Comparison of ENCODE assay signal across 11 cellular contexts in genomic region chr7:135923700-135924261, GRCh38. TPM values are rescaled to one million over a fixed set of nuclear protein-coding genes. Genes with fewer than 3 reads are reported as not detected.
DNase-seq lines count a peak whose midpoint lies in the region; ATAC-seq, FAIRE-seq and TF ChIP-seq lines count a peak whose summit lies in the region.
"Had no signal": no experiment of that assay in that cellular context is flagged by ENCODE, and none has a peak within 500 bp of the region (broad histone marks: within the 10 kb centered on the region; RNA-seq: fewer than 3 reads in every experiment).

No MANE protein-coding gene starts in this region.

- TF ChIP-seq CTCF in A549 (IDR thresholded peaks at IDR 0.05), result no peak
- no peak for TF ChIP-seq CTCF in HFF-Myc (IDR thresholded peaks at IDR 0.05; ENCODE audit: low read depth, low read length, missing control alignments)
- no peak for TF ChIP-seq CTCF in WTC11 (IDR thresholded peaks at IDR 0.05)

- H3K4me3 Mint-ChIP-seq in WTC11, result no peak overlapping the region
- no peak overlapping the region for H3K4me3 Mint-ChIP-seq in CD8-positive, alpha-beta memory T cell
- H3K4me3 Mint-ChIP-seq: CD4-positive, alpha-beta T cell had no signal

- H3K9me3 ChIP-seq in A549, result no peaks in the 10 kb centered on the region
- no peaks in the 10 kb centered on the region for H3K9me3 ChIP-seq in CD8-positive, alpha-beta memory T cell (ENCODE audit: low read length)

- FAIRE-seq in A549 (lab: Jason Lieb, UNC), result peak; percentile 13

- peak overlapping the region; percentile 62 to 80 for H3K27ac ChIP-seq in A549
- no peak overlapping the region for H3K27ac ChIP-seq in CD8-positive, alpha-beta memory T cell (ENCODE audit: low read depth, low read length)

- H3K27me3 Mint-ChIP-seq in WTC11 (ENCODE audit: low read depth), result no peaks in the 10 kb centered on the region
- no peaks in the 10 kb centered on the region for H3K27me3 Mint-ChIP-seq in CD8-positive, alpha-beta memory T cell
- H3K27me3 Mint-ChIP-seq: CD4-positive, alpha-beta T cell had no signal

- H3K36me3 ChIP-seq in CD8-positive, alpha-beta memory T cell (ENCODE audit: insufficient read depth, low read length), result peaks cover 12% of the 10 kb centered on the region

- peak overlapping the region; percentile 56 for H3K4me2 ChIP-seq in A549

- H3K27ac Mint-ChIP-seq in WTC11, result peak overlapping the region; percentile 63; the same call in 1 of the 2 replicates
- H3K27ac Mint-ChIP-seq in CD8-positive, alpha-beta memory T cell, result peak overlapping the region in 1 of 8 donors; percentile 51
- H3K27ac Mint-ChIP-seq: CD4-positive, alpha-beta T cell had no signal

- POLR2A ChIA-PET in A549 (lab: Yijun Ruan, JAX), result interaction anchor here (0.8 to 1.2 kb wide), 2 partner anchors 44 to 261 kb away, joined by 3 read pairs; no protein-coding TSS in a partner anchor
- POLR2A ChIA-PET in WTC11 (lab: Charles Lee), result no interaction called here
- POLR2A ChIA-PET in CD8-positive, alpha-beta memory T cell (lab: Charles Lee), result no interaction called here

- 32% methylated on average over 4 of the region's 4 CpGs for WGBS in A549 (ENCODE audit: missing lambda C conversion rate)

- no peak for TF ChIP-seq RAD21 in A549 (conservative IDR thresholded peaks at IDR 0.05 in 1 of 2, IDR thresholded peaks at IDR 0.05 in 1 of 2)

- H3K9me3 Mint-ChIP-seq in WTC11, result peaks cover 4% of the 10 kb centered on the region; the same call in 1 of the 2 replicates
- no peaks in the 10 kb centered on the region for H3K9me3 Mint-ChIP-seq in CD8-positive, alpha-beta memory T cell

- DNase-seq in A549 (ENCODE audit: low read depth in 1 of 2, low spot score in 1 of 2), result peak; percentile 87 to 90
- DNase-seq in HFF-Myc (ENCODE audit: extremely low read depth, low read depth), result peak; percentile 75
- no peak for DNase-seq in WTC11 (ENCODE audit: low spot score)
- DNase-seq in glomerular endothelial cell (ENCODE audit: extremely low read depth, low read depth, low spot score), result peak; percentile 87
- no peak for DNase-seq in activated gamma-delta T cell (lab: John Stamatoyannopoulos, UW)
- DNase-seq in stimulated activated CD4-positive, alpha-beta T cell treated with anti-CD3 and anti-CD28 coated beads, Interleukin-4, amount 100 ng/mL, for 1 hour, result no peak
- no peak for DNase-seq in CD8-positive, alpha-beta memory T cell
- DNase-seq: activated CD4-positive, alpha-beta T cell treated with anti-CD3 and anti-CD28 coated beads, Interleukin-2, amount 50 U/mL, for 1 hour; CD4-positive, alpha-beta T cell; cortex of kidney had no signal

- TF ChIP-seq EP300 in A549 (IDR thresholded peaks at IDR 0.05), result no peak

- CTCF ChIA-PET in A549 (lab: Yijun Ruan, JAX) (no interaction called here), WTC11 (lab: Charles Lee) (no interaction called here)
- CTCF ChIA-PET in CD8-positive, alpha-beta memory T cell (lab: Charles Lee), result no interaction called here

- H3K27me3 ChIP-seq in CD8-positive, alpha-beta memory T cell (ENCODE audit: insufficient read depth, low read length, poor library complexity, severe bottlenecking), result no peaks in the 10 kb centered on the region

- ATAC-seq in A549, result peak; percentile 95 to 97
- no peak for ATAC-seq in WTC11
- ATAC-seq in GM18868 (IDR thresholded peaks at IDR 0.05; ENCODE audit: unreplicated experiment), result no peak

- H3K4me1 Mint-ChIP-seq in WTC11, result peaks cover 6% of the 10 kb centered on the region; the same call in 1 of the 2 replicates
- peaks cover 3 to 13% (median 8%) of the 10 kb centered on the region in 3 donors for H3K4me1 Mint-ChIP-seq in CD8-positive, alpha-beta memory T cell

- no peak for TF ChIP-seq POLR2A in A549 (IDR thresholded peaks at IDR 0.05; ENCODE audit: low read length)

- H3K4me3 ChIP-seq in A549 (no peak overlapping the region), HFF-Myc (replicated peaks; ENCODE audit: low read depth, low read length) (no peak overlapping the region)
- no peak overlapping the region for H3K4me3 ChIP-seq in CD8-positive, alpha-beta memory T cell (ENCODE audit: low read length)

- peaks cover 28% of the 10 kb centered on the region for H3K4me1 ChIP-seq in A549
- no peaks in the 10 kb centered on the region for H3K4me1 ChIP-seq in CD8-positive, alpha-beta memory T cell (ENCODE audit: insufficient read depth, low read length)

- peaks cover 2% of the 10 kb centered on the region; the same call in 1 of the 2 replicates for H3K36me3 Mint-ChIP-seq in WTC11
- H3K36me3 Mint-ChIP-seq in CD8-positive, alpha-beta memory T cell, result peaks cover 8 to 26% (median 10%) of the 10 kb centered on the region in 3 donors

TF ChIP-seq in A549, 52 proteins besides CTCF, POLR2A, EP300 and RAD21 (continues in another document):
- TF ChIP-seq MAFK (IDR thresholded peaks at IDR 0.05; ENCODE audit: partially characterized antibody) (peak; percentile 99), FOSL2 (IDR thresholded peaks at IDR 0.05) (0 out of 2 replicates have a peak, but pooled peaks have one; percentile 21), FOSL2 (CRISPR knock-in tag; IDR thresholded peaks at IDR 0.05) (peak; percentile 84), JUNB (IDR thresholded peaks at IDR 0.05) (peak; percentile 36; the same call in 1 of the 2 replicates), RARB (CRISPR knock-in tag; IDR thresholded peaks at IDR 0.05) (peak; percentile 83)
- TF ChIP-seq, protein P1, sequence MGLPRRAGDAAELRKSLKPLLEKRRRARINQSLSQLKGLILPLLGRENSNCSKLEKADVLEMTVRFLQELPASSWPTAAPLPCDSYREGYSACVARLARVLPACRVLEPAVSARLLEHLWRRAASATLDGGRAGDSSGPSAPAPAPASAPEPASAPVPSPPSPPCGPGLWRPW (IDR thresholded peaks at IDR 0.05), result no peak
- TF ChIP-seq, protein P2, sequence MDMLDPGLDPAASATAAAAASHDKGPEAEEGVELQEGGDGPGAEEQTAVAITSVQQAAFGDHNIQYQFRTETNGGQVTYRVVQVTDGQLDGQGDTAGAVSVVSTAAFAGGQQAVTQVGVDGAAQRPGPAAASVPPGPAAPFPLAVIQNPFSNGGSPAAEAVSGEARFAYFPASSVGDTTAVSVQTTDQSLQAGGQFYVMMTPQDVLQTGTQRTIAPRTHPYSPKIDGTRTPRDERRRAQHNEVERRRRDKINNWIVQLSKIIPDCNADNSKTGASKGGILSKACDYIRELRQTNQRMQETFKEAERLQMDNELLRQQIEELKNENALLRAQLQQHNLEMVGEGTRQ (IDR thresholded peaks at IDR 0.05), result peak; percentile 83

TF ChIP-seq in WTC11, 78 proteins besides CTCF, POLR2A, EP300 and RAD21 (continues in another document):
- TF ChIP-seq ZNF263 (CRISPR knock-in tag; IDR thresholded peaks at IDR 0.05; ENCODE audit: low read depth) (no peak), OVOL2 (CRISPR knock-in tag; IDR thresholded peaks at IDR 0.05; ENCODE audit: borderline replicate concordance) (no peak), NFATC4 (CRISPR knock-in tag; IDR thresholded peaks at IDR 0.05) (no peak), ELF4 (CRISPR knock-in tag; IDR thresholded peaks at IDR 0.05; ENCODE audit: low read depth) (no peak), ESRRA (CRISPR knock-in tag; IDR thresholded peaks at IDR 0.05; ENCODE audit: borderline replicate concordance) (no peak), MXD4 (CRISPR knock-in tag; IDR thresholded peaks at IDR 0.05; ENCODE audit: borderline replicate concordance) (no peak), SOX15 (CRISPR knock-in tag; IDR thresholded peaks at IDR 0.05) (no peak)
- TF ChIP-seq, protein P3, sequence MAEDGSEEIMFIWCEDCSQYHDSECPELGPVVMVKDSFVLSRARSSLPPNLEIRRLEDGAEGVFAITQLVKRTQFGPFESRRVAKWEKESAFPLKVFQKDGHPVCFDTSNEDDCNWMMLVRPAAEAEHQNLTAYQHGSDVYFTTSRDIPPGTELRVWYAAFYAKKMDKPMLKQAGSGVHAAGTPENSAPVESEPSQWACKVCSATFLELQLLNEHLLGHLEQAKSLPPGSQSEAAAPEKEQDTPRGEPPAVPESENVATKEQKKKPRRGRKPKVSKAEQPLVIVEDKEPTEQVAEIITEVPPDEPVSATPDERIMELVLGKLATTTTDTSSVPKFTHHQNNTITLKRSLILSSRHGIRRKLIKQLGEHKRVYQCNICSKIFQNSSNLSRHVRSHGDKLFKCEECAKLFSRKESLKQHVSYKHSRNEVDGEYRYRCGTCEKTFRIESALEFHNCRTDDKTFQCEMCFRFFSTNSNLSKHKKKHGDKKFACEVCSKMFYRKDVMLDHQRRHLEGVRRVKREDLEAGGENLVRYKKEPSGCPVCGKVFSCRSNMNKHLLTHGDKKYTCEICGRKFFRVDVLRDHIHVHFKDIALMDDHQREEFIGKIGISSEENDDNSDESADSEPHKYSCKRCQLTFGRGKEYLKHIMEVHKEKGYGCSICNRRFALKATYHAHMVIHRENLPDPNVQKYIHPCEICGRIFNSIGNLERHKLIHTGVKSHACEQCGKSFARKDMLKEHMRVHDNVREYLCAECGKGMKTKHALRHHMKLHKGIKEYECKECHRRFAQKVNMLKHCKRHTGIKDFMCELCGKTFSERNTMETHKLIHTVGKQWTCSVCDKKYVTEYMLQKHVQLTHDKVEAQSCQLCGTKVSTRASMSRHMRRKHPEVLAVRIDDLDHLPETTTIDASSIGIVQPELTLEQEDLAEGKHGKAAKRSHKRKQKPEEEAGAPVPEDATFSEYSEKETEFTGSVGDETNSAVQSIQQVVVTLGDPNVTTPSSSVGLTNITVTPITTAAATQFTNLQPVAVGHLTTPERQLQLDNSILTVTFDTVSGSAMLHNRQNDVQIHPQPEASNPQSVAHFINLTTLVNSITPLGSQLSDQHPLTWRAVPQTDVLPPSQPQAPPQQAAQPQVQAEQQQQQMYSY (CRISPR knock-in tag; IDR thresholded peaks at IDR 0.05), result no peak
- TF ChIP-seq, protein P4, sequence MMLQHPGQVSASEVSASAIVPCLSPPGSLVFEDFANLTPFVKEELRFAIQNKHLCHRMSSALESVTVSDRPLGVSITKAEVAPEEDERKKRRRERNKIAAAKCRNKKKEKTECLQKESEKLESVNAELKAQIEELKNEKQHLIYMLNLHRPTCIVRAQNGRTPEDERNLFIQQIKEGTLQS (CRISPR knock-in tag; conservative IDR thresholded peaks at IDR 0.05), result no peak

RNA-seq across cellular contexts. Expression of gene MTPN, which starts 53.4 kb away (rescaled TPM):
- polyA plus RNA-seq in A549 (2011; rRNA removed) (160 and 206 TPM in 2 replicates), A549 (2017; fragmentation: RNase III; extraction: RNeasy Plus Mini Kit Qiagen cat#74134 plus additional on column Dnase treatment) (138 to 147 TPM (median 144 TPM) in 3 replicates)
- 46.0 and 61.2 TPM in 2 replicates for polyA plus RNA-seq in A549 (2012; cell fraction: cytosol; rRNA removed)
- polyA plus RNA-seq in A549 (2012; cell fraction: nucleus; rRNA removed), result 17.6 and 18.9 TPM in 2 replicates
- 72.6 and 83.6 TPM in 2 replicates for polyA minus RNA-seq in A549 (2011; rRNA and poly(A)+ RNA removed)
- total RNA-seq in WTC11 (2021) (91.1 to 92.8 TPM (median 92.5 TPM) in 3 replicates), glomerular endothelial cell (148 and 166 TPM in 2 replicates)
- total RNA-seq in CD8-positive, alpha-beta memory T cell, result 100 to 1,000 TPM; 143 to 147 TPM
- polyA plus RNA-seq in CD8-positive, alpha-beta memory T cell, result 101 TPM

Comparison
In these comparisons a context has a peak if more than half of its experiments do, and no peak if none do; other contexts are left out.
1. ATAC-seq: peak in A549 (2 of 2); none in WTC11 (single experiment) and GM18868 (single experiment).
2. DNase-seq: peak in A549 (2 of 2), HFF-Myc (single experiment) and glomerular endothelial cell (single experiment); none in WTC11 (single experiment), activated gamma-delta T cell (single experiment), stimulated activated CD4-positive, alpha-beta T cell treated with anti-CD3 and anti-CD28 coated beads, Interleukin-4, amount 100 ng/mL, for 1 hour (single experiment) and CD8-positive, alpha-beta memory T cell (0 of 5).